In the genomic region with DNA sequence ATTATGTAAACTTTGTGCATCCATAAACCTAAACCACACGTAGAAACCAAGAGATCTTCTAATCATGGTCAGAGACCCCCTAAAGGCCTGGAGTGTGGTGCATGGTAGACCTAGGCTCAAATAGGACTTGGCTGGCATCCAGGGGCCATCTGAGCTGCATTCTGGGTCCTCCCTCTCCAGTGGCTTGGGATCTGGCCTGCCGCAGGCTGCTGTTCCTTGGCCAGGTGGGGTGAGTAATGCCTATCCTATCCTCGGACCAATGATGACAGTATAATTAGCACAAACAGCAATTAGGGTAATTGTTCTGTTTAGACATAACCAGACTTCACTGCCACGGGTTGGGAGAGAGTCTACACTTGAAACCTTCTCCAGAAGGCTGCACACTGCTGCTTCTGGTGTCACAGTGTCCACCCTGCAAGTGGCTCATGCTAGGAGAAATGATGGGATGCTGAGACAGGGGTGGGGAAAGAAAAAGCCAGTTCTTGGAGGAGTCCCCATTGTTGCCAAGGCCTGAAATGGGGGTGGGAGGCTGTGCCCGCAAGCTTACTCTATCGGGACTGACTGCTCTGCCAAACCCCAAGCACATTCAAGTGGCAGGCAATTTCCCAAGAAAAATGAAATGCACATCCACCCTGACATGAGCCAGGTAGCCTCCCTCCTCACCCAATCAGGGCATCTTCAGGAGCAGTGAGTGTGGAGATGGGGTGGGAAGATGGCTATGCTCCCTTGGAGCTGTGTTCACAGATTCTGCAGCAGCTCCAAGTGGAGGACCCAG, we compare ENCODE assay signal across 16 cellular contexts. TPM values are rescaled to one million over a fixed set of nuclear protein-coding genes. Genes with fewer than 3 reads are reported as not detected.
"Had no signal": no experiment of that assay in that cellular context is flagged by ENCODE, and none has a peak within 500 bp of the region (broad histone marks: within the 10 kb centered on the region; RNA-seq: fewer than 3 reads in every experiment).

No MANE protein-coding gene starts in this region.

- DNase-seq: activated naive CD4-positive, alpha-beta T cell treated with Interleukin-2 at 50 U/mL for 16 hours; activated naive CD8-positive, alpha-beta T cell treated with anti-CD3 and anti-CD28 coated beads for 36 hours; activated T-cell treated with anti-CD3 and anti-CD28 coated beads, Interleukin-2, amount 50 U/mL, for 1 hour; cortex of kidney; foreskin fibroblast; left lung; naive thymus-derived CD4-positive, alpha-beta T cell; occipital lobe; right lobe of liver; stimulated activated CD4-positive, alpha-beta T cell treated with anti-CD3 and anti-CD28 coated beads, Interleukin-1b, Interleukin-23, amount 100 ng/mL, for 48 hours; stimulated activated naive CD8-positive, alpha-beta T cell treated with anti-CD3 and anti-CD28 coated beads, Interleukin-15, amount 100 ng/mL, for 72 hours; T-helper 9 cell; uterus had no signal

- ATAC-seq: left lung; naive thymus-derived CD4-positive, alpha-beta T cell; right lobe of liver; stimulated activated effector memory CD8-positive, alpha-beta T cell treated with anti-CD3 and anti-CD28 coated beads, Interleukin-12 subunit alpha, Interleukin-12 subunit beta, amount 100 ng/mL, for 72 hours; stimulated activated naive CD8-positive, alpha-beta T cell treated with anti-CD3 and anti-CD28 coated beads, Interleukin-15, amount 100 ng/mL, for 72 hours; WTC11 had no signal

RNA-seq across cellular contexts. Expression of a gene that starts 12.5 kb away (rescaled TPM):
- total RNA-seq: naive thymus-derived CD4-positive, alpha-beta T cell; neural crest cell; right lobe of liver had no signal
